Comparison of ENCODE assay signal across 24 cellular contexts in genomic region chr9:97866300-97866699, GRCh38. TPM values are rescaled to one million over a fixed set of nuclear protein-coding genes. Genes with fewer than 3 reads are reported as not detected.
"Had no signal": no experiment of that assay in that cellular context is flagged by ENCODE, and none has a peak within 500 bp of the region (broad histone marks: within the 10 kb centered on the region; RNA-seq: fewer than 3 reads in every experiment).

No MANE protein-coding gene starts in this region.

- H3K4me2 ChIP-seq: SK-N-SH had no signal

- H3K9me2 ChIP-seq: SK-N-SH had no signal

- H3K27ac ChIP-seq: HL-60, RWPE1 had no signal

- H3K36me3 ChIP-seq: MG63 had no signal

- H3K4me3 ChIP-seq: MG63 had no signal

- H3K27me3 ChIP-seq: MG63 had no signal

- FAIRE-seq: HTR-8/SVneo had no signal

- H3K9ac ChIP-seq: SK-N-SH had no signal

- DNase-seq: KG1, MG63, NCI-H1092, NCI-H1105 treated with DMSO at 0.1 percent for 48 hours, NCI-H1417 treated with DMSO at 0.1 percent for 48 hours, NCI-H146, NCI-H1694 treated with DMSO at 0.1 percent for 48 hours, NCI-H1930, NCI-H2081, NCI-H2171, NCI-H226, NCI-H446, NCI-H510A, NCI-H524 treated with DMSO at 0.1 percent for 48 hours, NCI-H69, NCI-H774, PC-3, SHP77, SK-N-SH, T-helper 1 cell had no signal

- ATAC-seq: Panc1, PC-3 had no signal

RNA-seq across cellular contexts. Expression of gene FOXE1, which starts 13.3 kb away (rescaled TPM):
- total RNA-seq: PC-3 had no signal
